Comparison of ENCODE assay signal across 1 cellular context in the genomic region with DNA sequence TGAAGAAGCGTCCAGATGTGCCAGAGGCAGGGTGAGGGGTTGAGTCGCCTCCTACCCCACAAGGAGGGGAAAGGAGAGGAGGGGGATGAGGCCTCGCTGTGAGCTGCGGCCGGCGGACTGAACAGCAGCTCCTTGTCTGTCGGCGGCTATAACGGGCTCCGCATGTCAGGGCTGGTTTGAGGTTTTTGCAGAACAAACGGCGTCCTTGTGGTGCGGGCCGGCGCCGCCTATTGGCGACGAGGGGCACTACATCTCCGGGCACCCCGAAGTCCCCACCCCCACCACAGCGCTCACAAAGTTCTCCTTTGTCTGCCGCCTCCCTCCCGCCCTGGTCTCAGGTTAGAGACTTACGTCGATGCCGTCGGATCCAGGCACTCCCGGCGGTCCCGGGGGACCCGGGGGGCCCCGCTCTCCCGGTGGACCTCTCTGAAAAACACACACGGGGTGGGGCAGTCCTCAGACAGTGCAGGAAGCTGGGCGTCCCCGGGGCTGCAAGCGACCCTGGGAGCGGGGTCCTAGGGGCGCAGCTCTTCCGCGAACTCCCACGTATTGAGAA.
TF ChIP-seq lines count a peak whose summit lies in the region.

No MANE protein-coding gene starts in this region.

TF ChIP-seq in K562, 482 proteins besides CTCF, POLR2A, EP300 and RAD21 (continued from another document and continues in another):
- TF ChIP-seq ZNF318 (IDR thresholded peaks at IDR 0.05; ENCODE audit: borderline replicate concordance in 1 of 2, low read depth in 1 of 2) (no peak), XRCC3 (IDR thresholded peaks at IDR 0.05) (no peak), MYNN (IDR thresholded peaks at IDR 0.05) (peak; percentile 48; the same call in 1 of the 2 replicates), MYNN (CRISPR knock-in tag; IDR thresholded peaks at IDR 0.05) (no peak), THAP7 (CRISPR knock-in tag; IDR thresholded peaks at IDR 0.05) (no peak), MEF2A (IDR thresholded peaks at IDR 0.05; ENCODE audit: control insufficient read depth, low read depth, low read length) (no peak), ETV1 (tag; conservative IDR thresholded peaks at IDR 0.05; ENCODE audit: low read depth) (no peak), POLR3A (IDR thresholded peaks at IDR 0.05; ENCODE audit: borderline replicate concordance, extremely low read depth, insufficient read depth, insufficient read length) (no peak), SMAD3 (CRISPR knock-in tag; conservative IDR thresholded peaks at IDR 0.05) (no peak), SFPQ (IDR thresholded peaks at IDR 0.05; ENCODE audit: low read depth, low read length) (no peak), AFF4 (CRISPR knock-in tag; IDR thresholded peaks at IDR 0.05) (no peak), OTX1 (CRISPR knock-in tag; IDR thresholded peaks at IDR 0.05) (no peak), BRD4 (IDR thresholded peaks at IDR 0.05) (no peak), TFAM (CRISPR knock-in tag; conservative IDR thresholded peaks at IDR 0.05) (no peak), ZNF146 (CRISPR knock-in tag; IDR thresholded peaks at IDR 0.05; ENCODE audit: unreplicated experiment) (no peak), HNRNPH1 (optimal IDR thresholded peaks at IDR 0.05; ENCODE audit: low read depth, low read length) (no peak), NEUROD1 (IDR thresholded peaks at IDR 0.05; ENCODE audit: borderline replicate concordance, low read depth, low read length, partially characterized antibody) (no peak), MAX (CRISPR knock-in tag; IDR thresholded peaks at IDR 0.05) (peak; percentile 86), RB1 (IDR thresholded peaks at IDR 0.05; ENCODE audit: low read depth) (peak; percentile 86), SMARCC2 (IDR thresholded peaks at IDR 0.05; ENCODE audit: low read depth) (no peak), ZNF347 (CRISPR knock-in tag; IDR thresholded peaks at IDR 0.05; ENCODE audit: low read depth) (no peak), BRF1 (IDR thresholded peaks at IDR 0.05; ENCODE audit: borderline replicate concordance, extremely low read depth, insufficient read length) (no peak), FOXP4 (CRISPR knock-in tag; IDR thresholded peaks at IDR 0.05; ENCODE audit: borderline replicate concordance) (no peak), ZNF778 (CRISPR knock-in tag; IDR thresholded peaks at IDR 0.05) (no peak), SMARCA5 (IDR thresholded peaks at IDR 0.05) (no peak), ZNF324 (CRISPR knock-in tag; IDR thresholded peaks at IDR 0.05) (no peak), CHCHD3 (CRISPR knock-in tag; IDR thresholded peaks at IDR 0.05) (no peak), HIVEP1 (CRISPR knock-in tag; IDR thresholded peaks at IDR 0.05) (no peak), SIN3A (IDR thresholded peaks at IDR 0.05; ENCODE audit: borderline replicate concordance in 2 of 2, control insufficient read depth in 1 of 2, low read depth in 2 of 2, low read length in 2 of 2) (no peak), HDAC3 (IDR thresholded peaks at IDR 0.05; ENCODE audit: borderline replicate concordance, partially characterized antibody) (no peak), ZNF12 (CRISPR knock-in tag; IDR thresholded peaks at IDR 0.05) (no peak), ZNF668 (CRISPR knock-in tag; IDR thresholded peaks at IDR 0.05) (no peak), ZNF830 (CRISPR knock-in tag; IDR thresholded peaks at IDR 0.05) (no peak), NR2F6 (CRISPR knock-in tag; IDR thresholded peaks at IDR 0.05) (no peak), RFX1 (IDR thresholded peaks at IDR 0.05) (no peak), ARNT (IDR thresholded peaks at IDR 0.05) (no peak), ZNF583 (CRISPR knock-in tag; IDR thresholded peaks at IDR 0.05) (no peak)
- TF ChIP-seq, protein P1, sequence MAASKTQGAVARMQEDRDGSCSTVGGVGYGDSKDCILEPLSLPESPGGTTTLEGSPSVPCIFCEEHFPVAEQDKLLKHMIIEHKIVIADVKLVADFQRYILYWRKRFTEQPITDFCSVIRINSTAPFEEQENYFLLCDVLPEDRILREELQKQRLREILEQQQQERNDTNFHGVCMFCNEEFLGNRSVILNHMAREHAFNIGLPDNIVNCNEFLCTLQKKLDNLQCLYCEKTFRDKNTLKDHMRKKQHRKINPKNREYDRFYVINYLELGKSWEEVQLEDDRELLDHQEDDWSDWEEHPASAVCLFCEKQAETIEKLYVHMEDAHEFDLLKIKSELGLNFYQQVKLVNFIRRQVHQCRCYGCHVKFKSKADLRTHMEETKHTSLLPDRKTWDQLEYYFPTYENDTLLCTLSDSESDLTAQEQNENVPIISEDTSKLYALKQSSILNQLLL (CRISPR knock-in tag; IDR thresholded peaks at IDR 0.05; ENCODE audit: borderline replicate concordance), result no peak
